Comparison of ENCODE assay signal across 8 cellular contexts in genomic region chr3:159763466-159764210, GRCh38.
A peak's percentile ranks its signal among the peaks of the same experiment; 100 is the strongest.
DNase-seq lines count a peak whose midpoint lies in the region; ATAC-seq and TF ChIP-seq lines count a peak whose summit lies in the region.

No MANE protein-coding gene starts in this region.

- TF ChIP-seq CTCF in BE2C (IDR thresholded peaks at IDR 0.05; ENCODE audit: low read depth, low read length) = peak; percentile 18
- TF ChIP-seq CTCF in fibroblast of lung (conservative IDR thresholded peaks at IDR 0.05 in 1 of 2, IDR thresholded peaks at IDR 0.05 in 1 of 2; ENCODE audit: low read depth in 1 of 2, low read length in 2 of 2) = peak; percentile 9 to 16
- TF ChIP-seq CTCF in uterus (IDR thresholded peaks at IDR 0.05) = peak in 3 of 4 experiments; percentile 40 to 76 (median 42)

- H3K9me3 ChIP-seq in BE2C (no peaks in the 10 kb centered on the region), fibroblast of lung (ENCODE audit: control insufficient read depth, insufficient read depth, low read depth, low read length) (no peaks in the 10 kb centered on the region), uterus (no peaks in the 10 kb centered on the region)
- H3K9me3 ChIP-seq in naive thymus-derived CD4-positive, alpha-beta T cell (ENCODE audit: control insufficient read depth in 2 of 3, low read length in 3 of 3) = no peaks in the 10 kb centered on the region

- DNase-seq in BE2C = peak; percentile 87
- DNase-seq in NCI-H2107 treated with DMSO at 0.1 percent for 48 hours (lab: John Stamatoyannopoulos, UW; ENCODE audit: unreplicated experiment) = peak; percentile 71
- DNase-seq in activated CD4-positive, alpha-beta memory T cell treated with anti-CD3 and anti-CD28 coated beads, Interleukin-2, amount 10 ng/mL, durations not matched to agents 7 days and 5 days = peak; percentile 39
- peak; percentile 79 to 89 for DNase-seq in fibroblast of lung (ENCODE audit: low read depth in 2 of 2)
- DNase-seq in naive thymus-derived CD4-positive, alpha-beta T cell = peak in 1 of 9 donors; percentile 70
- DNase-seq in uterus = peak; percentile 80 to 85

- H3K4me3 ChIP-seq in BE2C (ENCODE audit: low read depth, low read length) (peak overlapping the region; percentile 75), fibroblast of lung (replicated peaks in 1 of 4; ENCODE audit: control extremely low read depth in 1 of 4, insufficient read depth in 1 of 4, low read depth in 3 of 4, low read length in 4 of 4) (peak overlapping the region; percentile 69 to 82 (median 74)), uterus (peak overlapping the region; percentile 63 to 75)
- no peak overlapping the region for H3K4me3 ChIP-seq in naive thymus-derived CD4-positive, alpha-beta T cell (ENCODE audit: low read length)

- no peak overlapping the region for H3K27ac Mint-ChIP-seq in activated CD4-positive, alpha-beta memory T cell treated with anti-CD3 and anti-CD28 coated beads, Interleukin-2, amount 10 ng/mL, durations not matched to agents 7 days and 5 days
- no peak overlapping the region for H3K27ac Mint-ChIP-seq in naive thymus-derived CD4-positive, alpha-beta T cell

- POLR2A ChIA-PET in activated CD4-positive, alpha-beta memory T cell treated with anti-CD3 and anti-CD28 coated beads, Interleukin-2, amount 10 ng/mL, durations not matched to agents 7 days and 5 days (lab: Charles Lee) = no interaction called here
- POLR2A ChIA-PET in naive thymus-derived CD4-positive, alpha-beta T cell (lab: Charles Lee) = no interaction called here

- H3K4me1 Mint-ChIP-seq in activated CD4-positive, alpha-beta memory T cell treated with anti-CD3 and anti-CD28 coated beads, Interleukin-2, amount 10 ng/mL, durations not matched to agents 7 days and 5 days = peaks cover 15% of the 10 kb centered on the region
- H3K4me1 Mint-ChIP-seq in naive thymus-derived CD4-positive, alpha-beta T cell = peaks cover 12 to 18% (median 13%) of the 10 kb centered on the region in 7 donors

- H2AFZ ChIP-seq in fibroblast of lung (ENCODE audit: low read length) = peak overlapping the region; percentile 15

- CTCF ChIA-PET in activated CD4-positive, alpha-beta memory T cell treated with anti-CD3 and anti-CD28 coated beads, Interleukin-2, amount 10 ng/mL, durations not matched to agents 7 days and 5 days (lab: Charles Lee) = interaction anchor here (0.8 kb wide), 1 partner anchor 23 kb away, joined by 8 read pairs; no protein-coding TSS in a partner anchor
- CTCF ChIA-PET in naive thymus-derived CD4-positive, alpha-beta T cell (lab: Charles Lee) = no interaction called here

- peak overlapping the region; percentile 95 for H3K9ac ChIP-seq in fibroblast of lung (ENCODE audit: insufficient read depth, low read length)

- H3K27me3 Mint-ChIP-seq in activated CD4-positive, alpha-beta memory T cell treated with anti-CD3 and anti-CD28 coated beads, Interleukin-2, amount 10 ng/mL, durations not matched to agents 7 days and 5 days = peaks cover 57% of the 10 kb centered on the region
- peaks cover 59 to 72% (median 64%) of the 10 kb centered on the region in 5 donors for H3K27me3 Mint-ChIP-seq in naive thymus-derived CD4-positive, alpha-beta T cell

- peak; percentile 60 to 83 for TF ChIP-seq POLR2A in uterus (IDR thresholded peaks at IDR 0.05)

- no peaks in the 10 kb centered on the region for H3K36me3 Mint-ChIP-seq in activated CD4-positive, alpha-beta memory T cell treated with anti-CD3 and anti-CD28 coated beads, Interleukin-2, amount 10 ng/mL, durations not matched to agents 7 days and 5 days (ENCODE audit: low read depth)
- peaks cover 0 to 3% (median 0%) of the 10 kb centered on the region in 5 donors for H3K36me3 Mint-ChIP-seq in naive thymus-derived CD4-positive, alpha-beta T cell

- H3K27ac ChIP-seq in fibroblast of lung (ENCODE audit: insufficient read depth, low read length) (peak overlapping the region; percentile 98), uterus (peak overlapping the region; percentile 97 to 98)
- no peak overlapping the region for H3K27ac ChIP-seq in naive thymus-derived CD4-positive, alpha-beta T cell (ENCODE audit: low read depth, low read length)

- H3K4me1 ChIP-seq in BE2C (no peaks in the 10 kb centered on the region), fibroblast of lung (ENCODE audit: control insufficient read depth, extremely low read depth, insufficient read depth, low read length) (peaks cover 15% of the 10 kb centered on the region), uterus (no peaks in the 10 kb centered on the region)
- no peaks in the 10 kb centered on the region for H3K4me1 ChIP-seq in naive thymus-derived CD4-positive, alpha-beta T cell (ENCODE audit: control insufficient read depth in 2 of 2, insufficient read depth in 2 of 2, low read length in 2 of 2)

- no peaks in the 10 kb centered on the region for H3K9me3 Mint-ChIP-seq in activated CD4-positive, alpha-beta memory T cell treated with anti-CD3 and anti-CD28 coated beads, Interleukin-2, amount 10 ng/mL, durations not matched to agents 7 days and 5 days
- H3K9me3 Mint-ChIP-seq in naive thymus-derived CD4-positive, alpha-beta T cell = peaks cover 0 to 7% (median 0%) of the 10 kb centered on the region in 11 donors

- H4K20me1 ChIP-seq in fibroblast of lung (ENCODE audit: control insufficient read depth, extremely low read depth, insufficient read depth, low read length) = no peaks in the 10 kb centered on the region

- ATAC-seq in GM18858 (IDR thresholded peaks at IDR 0.05; ENCODE audit: unreplicated experiment) (peak; percentile 48), HG03025 (IDR thresholded peaks at IDR 0.05; ENCODE audit: low FRiP score, unreplicated experiment) (peak; percentile 55)
- peak; percentile 45 for ATAC-seq in naive thymus-derived CD4-positive, alpha-beta T cell

- no peaks in the 10 kb centered on the region for H3K27me3 ChIP-seq in BE2C
- no peaks in the 10 kb centered on the region for H3K27me3 ChIP-seq in fibroblast of lung (ENCODE audit: control insufficient read depth, insufficient read depth, low read length)
- no peaks in the 10 kb centered on the region for H3K27me3 ChIP-seq in naive thymus-derived CD4-positive, alpha-beta T cell (ENCODE audit: control insufficient read depth in 2 of 2, insufficient read depth in 2 of 2, low read length in 2 of 2)
- H3K27me3 ChIP-seq in uterus = no peaks in the 10 kb centered on the region

- no peaks in the 10 kb centered on the region for H3K36me3 ChIP-seq in BE2C
- H3K36me3 ChIP-seq in fibroblast of lung (ENCODE audit: control insufficient read depth, insufficient read depth, low read length) = peaks cover 2% of the 10 kb centered on the region
- no peaks in the 10 kb centered on the region for H3K36me3 ChIP-seq in naive thymus-derived CD4-positive, alpha-beta T cell (ENCODE audit: control insufficient read depth in 2 of 3, insufficient read depth in 3 of 3, low read length in 3 of 3)
- no peaks in the 10 kb centered on the region for H3K36me3 ChIP-seq in uterus

- intact Hi-C loops in naive thymus-derived CD4-positive, alpha-beta T cell (cut with micrococcal nuclease) = no loop called here
- intact Hi-C loops in uterus (cut with DNase I; ENCODE audit: low total_unique reads) = no loop called here

- H3K4me2 ChIP-seq in fibroblast of lung (ENCODE audit: extremely low read depth, insufficient read depth, low read length) = peak overlapping the region; percentile 87

- peaks cover 29% of the 10 kb centered on the region for H3K79me2 ChIP-seq in fibroblast of lung (ENCODE audit: control insufficient read depth, insufficient read depth, low read length)

- H3K4me3 Mint-ChIP-seq in activated CD4-positive, alpha-beta memory T cell treated with anti-CD3 and anti-CD28 coated beads, Interleukin-2, amount 10 ng/mL, durations not matched to agents 7 days and 5 days = peak overlapping the region; percentile 77
- H3K4me3 Mint-ChIP-seq in naive thymus-derived CD4-positive, alpha-beta T cell = peak overlapping the region; percentile 53 to 87 (median 64)
